16 cellular contexts compared by ENCODE assay signal in genomic region chr15:64942356-64942755, GRCh38. TPM values are rescaled to one million over a fixed set of nuclear protein-coding genes. Genes with fewer than 3 reads are reported as not detected.
DNase-seq lines count a peak whose midpoint lies in the region; ATAC-seq and TF ChIP-seq lines count a peak whose summit lies in the region.
"Had no signal": no experiment of that assay in that cellular context is flagged by ENCODE, and none has a peak within 500 bp of the region (broad histone marks: within the 10 kb centered on the region; RNA-seq: fewer than 3 reads in every experiment).

No MANE protein-coding gene starts in this region.

- no peak overlapping the region for H3K4me3 Mint-ChIP-seq in activated CD8-positive, alpha-beta memory T cell treated with anti-CD3 and anti-CD28 coated beads, Interleukin-2, amount 10 ng/mL, durations not matched to agents 7 days and 5 days
- H3K4me3 Mint-ChIP-seq in neural progenitor cell = no peak overlapping the region
- H3K4me3 Mint-ChIP-seq: CD4-positive, alpha-beta T cell had no signal

- H3K9ac ChIP-seq in neural progenitor cell = no peak overlapping the region
- H3K9ac ChIP-seq: BLaER1 treated with 17β-estradiol and CSF1 and Interleukin-3, amounts not matched to agents 10 nM and 100 nM had no signal

- CTCF ChIA-PET in activated CD8-positive, alpha-beta memory T cell treated with anti-CD3 and anti-CD28 coated beads, Interleukin-2, amount 10 ng/mL, durations not matched to agents 7 days and 5 days (lab: Charles Lee) = interaction anchor here (0.6 kb wide), 1 partner anchor 996 kb away, joined by 3 read pairs; no protein-coding TSS in a partner anchor

- no peaks in the 10 kb centered on the region for H3K27me3 Mint-ChIP-seq in activated CD8-positive, alpha-beta memory T cell treated with anti-CD3 and anti-CD28 coated beads, Interleukin-2, amount 10 ng/mL, durations not matched to agents 7 days and 5 days
- H3K27me3 Mint-ChIP-seq in neural progenitor cell (ENCODE audit: insufficient read depth, low read depth) = no peaks in the 10 kb centered on the region
- H3K27me3 Mint-ChIP-seq: CD4-positive, alpha-beta T cell had no signal

- no peak overlapping the region for H3K27ac Mint-ChIP-seq in activated CD8-positive, alpha-beta memory T cell treated with anti-CD3 and anti-CD28 coated beads, Interleukin-2, amount 10 ng/mL, durations not matched to agents 7 days and 5 days
- H3K27ac Mint-ChIP-seq in neural progenitor cell = no peak overlapping the region
- H3K27ac Mint-ChIP-seq: CD4-positive, alpha-beta T cell had no signal

- no peaks in the 10 kb centered on the region for H3K79me2 ChIP-seq in neural progenitor cell (ENCODE audit: low read depth)

- H3K4me3 ChIP-seq in neural progenitor cell (no peak overlapping the region), MG63 (no peak overlapping the region)
- H3K4me3 ChIP-seq: BLaER1 treated with 17β-estradiol and CSF1 and Interleukin-3, amounts not matched to agents 10 nM and 100 nM; GM12878; HAP-1 had no signal

- H3K36me3 Mint-ChIP-seq in activated CD8-positive, alpha-beta memory T cell treated with anti-CD3 and anti-CD28 coated beads, Interleukin-2, amount 10 ng/mL, durations not matched to agents 7 days and 5 days = peaks cover 2% of the 10 kb centered on the region
- peaks cover 2% of the 10 kb centered on the region for H3K36me3 Mint-ChIP-seq in neural progenitor cell

- no peaks in the 10 kb centered on the region for H3K27me3 ChIP-seq in neural progenitor cell
- H3K27me3 ChIP-seq in MG63 = no peaks in the 10 kb centered on the region; the same call in 1 of the 2 replicates
- H3K27me3 ChIP-seq: BLaER1 treated with 17β-estradiol and CSF1 and Interleukin-3, amounts not matched to agents 10 nM and 100 nM had no signal

- H3K9me3 ChIP-seq in neural progenitor cell (ENCODE audit: low read depth) = no peaks in the 10 kb centered on the region
- H3K9me3 ChIP-seq in MG63 = no peaks in the 10 kb centered on the region
- H3K9me3 ChIP-seq: BLaER1 treated with 17β-estradiol and CSF1 and Interleukin-3, amounts not matched to agents 10 nM and 100 nM; HAP-1 had no signal

- peaks cover 8% of the 10 kb centered on the region for H3K4me1 Mint-ChIP-seq in activated CD8-positive, alpha-beta memory T cell treated with anti-CD3 and anti-CD28 coated beads, Interleukin-2, amount 10 ng/mL, durations not matched to agents 7 days and 5 days
- no peaks in the 10 kb centered on the region for H3K4me1 Mint-ChIP-seq in neural progenitor cell

- peak; percentile 42 for DNase-seq in activated CD8-positive, alpha-beta memory T cell treated with anti-CD3 and anti-CD28 coated beads for 24 hours
- DNase-seq in activated CD8-positive, alpha-beta memory T cell treated with anti-CD3 and anti-CD28 coated beads, Interleukin-2, amount 10 ng/mL, durations not matched to agents 7 days and 5 days = no peak
- DNase-seq in fibroblast of peridontal ligament (ENCODE audit: extremely low read depth) = peak; percentile 18
- DNase-seq in neural progenitor cell (ENCODE audit: low spot score) = peak; percentile 8
- DNase-seq in NCI-H524 treated with DMSO at 0.1 percent for 48 hours (lab: John Stamatoyannopoulos, UW) = no peak
- no peak for DNase-seq in activated T-cell treated with anti-CD3 and anti-CD28 coated beads, Interleukin-2, amount 50 U/mL, for 1 hour
- no peak for DNase-seq in MG63
- DNase-seq: ACHN; CD4-positive, alpha-beta T cell; DMS79; GOT3 had no signal

- no peak for TF ChIP-seq CTCF in neural progenitor cell (IDR thresholded peaks at IDR 0.05)

- no peak overlapping the region for H3K4me2 ChIP-seq in neural progenitor cell
- H3K4me2 ChIP-seq: BLaER1 treated with 17β-estradiol and CSF1 and Interleukin-3, amounts not matched to agents 10 nM and 100 nM had no signal

- H4K20me1 ChIP-seq in neural progenitor cell (ENCODE audit: low read depth) = no peaks in the 10 kb centered on the region

- H3K36me3 ChIP-seq in neural progenitor cell (no peaks in the 10 kb centered on the region), MG63 (no peaks in the 10 kb centered on the region)
- H3K36me3 ChIP-seq: BLaER1 treated with 17β-estradiol and CSF1 and Interleukin-3, amounts not matched to agents 10 nM and 100 nM; HAP-1 had no signal

- no peak for ATAC-seq in activated CD8-positive, alpha-beta memory T cell treated with anti-CD3 and anti-CD28 coated beads, Interleukin-2, amount 10 ng/mL, durations not matched to agents 7 days and 5 days
- ATAC-seq in GM18511 (IDR thresholded peaks at IDR 0.05; ENCODE audit: unreplicated experiment) = no peak
- ATAC-seq: GM12878, HepG2 had no signal

- no peak overlapping the region for H2AFZ ChIP-seq in neural progenitor cell (replicated peaks)

- H3K4me1 ChIP-seq in neural progenitor cell = no peaks in the 10 kb centered on the region
- H3K4me1 ChIP-seq: BLaER1 treated with 17β-estradiol and CSF1 and Interleukin-3, amounts not matched to agents 10 nM and 100 nM; HAP-1 had no signal

- peaks cover 5% of the 10 kb centered on the region for H3F3A ChIP-seq in neural progenitor cell (ENCODE audit: low read depth)

- no peak overlapping the region for H3K27ac ChIP-seq in neural progenitor cell
- H3K27ac ChIP-seq: BLaER1 treated with 17β-estradiol and CSF1 and Interleukin-3, amounts not matched to agents 10 nM and 100 nM had no signal

- no peaks in the 10 kb centered on the region for H3K9me3 Mint-ChIP-seq in activated CD8-positive, alpha-beta memory T cell treated with anti-CD3 and anti-CD28 coated beads, Interleukin-2, amount 10 ng/mL, durations not matched to agents 7 days and 5 days (ENCODE audit: low read depth)
- H3K9me3 Mint-ChIP-seq in neural progenitor cell = no peaks in the 10 kb centered on the region
- H3K9me3 Mint-ChIP-seq: CD4-positive, alpha-beta T cell had no signal

RNA-seq across cellular contexts. Expression of gene ANKDD1A, which starts 30.7 kb away (rescaled TPM):
- total RNA-seq in activated CD8-positive, alpha-beta memory T cell treated with anti-CD3 and anti-CD28 coated beads, Interleukin-2, amount 10 ng/mL, durations not matched to agents 7 days and 5 days = 10 to 100 TPM; 13.4 to 24.4 TPM
- 6.1 and 7.1 TPM in 2 replicates for total RNA-seq in neural progenitor cell (ENCODE audit: low replicate concordance)
- 3.3 and 4.7 TPM in 2 replicates for total RNA-seq in MG63 (2014; rRNA removed; shearing (Covaris generic); ENCODE audit: low replicate concordance)

RNA-seq across cellular contexts. Expression of gene SPG21, which starts 47.4 kb away (rescaled TPM):
- total RNA-seq in activated CD8-positive, alpha-beta memory T cell treated with anti-CD3 and anti-CD28 coated beads, Interleukin-2, amount 10 ng/mL, durations not matched to agents 7 days and 5 days = 10 to 100 TPM; 56.0 to 60.4 TPM
- total RNA-seq in neural progenitor cell (ENCODE audit: low replicate concordance) = 84.4 and 109 TPM in 2 replicates
- total RNA-seq in MG63 (2014; rRNA removed; shearing (Covaris generic); ENCODE audit: low replicate concordance) = 116 and 137 TPM in 2 replicates

Comparison
In these comparisons a context has a peak if more than half of its experiments do, and no peak if none do; other contexts are left out.
1. DNase-seq: peak in activated CD8-positive, alpha-beta memory T cell treated with anti-CD3 and anti-CD28 coated beads for 24 hours (single experiment), fibroblast of peridontal ligament (single experiment) and neural progenitor cell (single experiment); none in activated CD8-positive, alpha-beta memory T cell treated with anti-CD3 and anti-CD28 coated beads, Interleukin-2, amount 10 ng/mL, durations not matched to agents 7 days and 5 days (single experiment), NCI-H524 treated with DMSO at 0.1 percent for 48 hours (single experiment), activated T-cell treated with anti-CD3 and anti-CD28 coated beads, Interleukin-2, amount 50 U/mL, for 1 hour (single experiment) and MG63 (single experiment).